ENCODE assay signal across 9 cellular contexts in genomic region chr4:21018817-21019216, GRCh38.
"Had no signal": no experiment of that assay in that cellular context is flagged by ENCODE, and none has a peak within 500 bp of the region (broad histone marks: within the 10 kb centered on the region; RNA-seq: fewer than 3 reads in every experiment).

No MANE protein-coding gene starts in this region.

- H3K4me1 ChIP-seq: HAP-1 had no signal

- ATAC-seq: GM23338, HCT116 had no signal

- H3K4me3 ChIP-seq: GM23248, GM23338, HAP-1 had no signal

- H3K9me3 ChIP-seq: HAP-1 had no signal

- H3K36me3 ChIP-seq: HAP-1 had no signal

- H3K27ac ChIP-seq: GM23248 had no signal

- H3K4me1 Mint-ChIP-seq: GM23338, H9 had no signal

- H3K27ac Mint-ChIP-seq: GM23338, H9, HFFc6 had no signal

- H3K4me3 Mint-ChIP-seq: GM23338, H9, HFFc6 had no signal

- H3K9me3 Mint-ChIP-seq: GM23338 had no signal

- DNase-seq: GM23248, GOT3, H7, H9, HCEC 1CT, HFFc6 had no signal
